Comparison of ENCODE assay signal across 8 cellular contexts in genomic region chr10:122298598-122299301, GRCh38. TPM values are rescaled to one million over a fixed set of nuclear protein-coding genes. Genes with fewer than 3 reads are reported as not detected.
A peak's percentile ranks its signal among the peaks of the same experiment; 100 is the strongest.
DNase-seq lines count a peak whose midpoint lies in the region; ATAC-seq, FAIRE-seq and TF ChIP-seq lines count a peak whose summit lies in the region.

No MANE protein-coding gene starts in this region.

- H3K27ac ChIP-seq in 22Rv1: no peak overlapping the region
- H3K27ac ChIP-seq in mesenchymal stem cell (ENCODE audit: low read length, poor library complexity, severe bottlenecking): no peak overlapping the region

- H3K18ac ChIP-seq in mesenchymal stem cell (ENCODE audit: low read depth in 1 of 2, low read length in 2 of 2): no peak overlapping the region

- H4K91ac ChIP-seq in mesenchymal stem cell (ENCODE audit: low read length): no peak overlapping the region

- H4K8ac ChIP-seq in mesenchymal stem cell (ENCODE audit: low read length): peak overlapping the region; percentile 80

- peaks cover 15% of the 10 kb centered on the region in 2 donors for H3K4me1 Mint-ChIP-seq in effector memory CD8-positive, alpha-beta T cell (ENCODE audit: low read depth in 2 of 2)

- peaks cover 2% of the 10 kb centered on the region for H3K79me1 ChIP-seq in mesenchymal stem cell (replicated peaks; ENCODE audit: low read length, poor library complexity, severe bottlenecking)

- H2BK15ac ChIP-seq in mesenchymal stem cell (ENCODE audit: low read depth, poor library complexity, severe bottlenecking): no peak overlapping the region

- no peaks in the 10 kb centered on the region for H3K9me3 ChIP-seq in mesenchymal stem cell (ENCODE audit: control insufficient read depth, low read length)

- no peak overlapping the region for H2BK120ac ChIP-seq in mesenchymal stem cell (ENCODE audit: low read depth, low read length)

- peaks cover 18% of the 10 kb centered on the region for H3K4me1 ChIP-seq in mesenchymal stem cell (ENCODE audit: control insufficient read depth, insufficient read depth, low read depth, low read length)

- H2AFZ ChIP-seq in mesenchymal stem cell (ENCODE audit: low read depth, low read length): no peak overlapping the region

- peak overlapping the region; percentile 59 for H3K4me2 ChIP-seq in mesenchymal stem cell (ENCODE audit: low read length, poor library complexity, severe bottlenecking)

- peak; percentile 78 for ATAC-seq in HG03432 (IDR thresholded peaks at IDR 0.05; ENCODE audit: unreplicated experiment)
- peak; percentile 92 for ATAC-seq in effector memory CD8-positive, alpha-beta T cell (replicated peaks)

- H3K23ac ChIP-seq in mesenchymal stem cell (ENCODE audit: low read length in 2 of 2): no peak overlapping the region

- H3K4ac ChIP-seq in mesenchymal stem cell (ENCODE audit: low read depth in 1 of 2, low read length in 2 of 2): no peak overlapping the region

- no peak overlapping the region for H2BK5ac ChIP-seq in mesenchymal stem cell (ENCODE audit: low read depth, low read length, poor library complexity, severe bottlenecking)

- no peaks in the 10 kb centered on the region for H3K36me3 ChIP-seq in mesenchymal stem cell (ENCODE audit: control insufficient read depth in 1 of 2, insufficient read depth in 2 of 2, low read depth in 1 of 2, low read length in 2 of 2)

- H3K9ac ChIP-seq in mesenchymal stem cell (ENCODE audit: low read length): peak overlapping the region; percentile 78

- no peaks in the 10 kb centered on the region for H3K9me3 Mint-ChIP-seq in effector memory CD8-positive, alpha-beta T cell

- 29% methylated on average over 14 of the region's 15 CpGs for WGBS in mesenchymal stem cell

- no peak overlapping the region for H3K14ac ChIP-seq in mesenchymal stem cell (ENCODE audit: low read length in 2 of 2)

- DNase-seq in GM12892 (ENCODE audit: insufficient read length) (peak; percentile 43), NCI-H774 (lab: John Stamatoyannopoulos, UW) (peak; percentile 33), mesenchymal stem cell (peak; percentile 80)
- peak; percentile 17 to 39 for DNase-seq in activated CD8-positive, alpha-beta memory T cell treated with anti-CD3 and anti-CD28 coated beads for 1 hour (ENCODE audit: extremely low read depth in 1 of 2, low read depth in 1 of 2)
- DNase-seq in effector memory CD8-positive, alpha-beta T cell: peak; percentile 61 to 71 (median 63)
- peak; percentile 43 for DNase-seq in stimulated activated CD8-positive, alpha-beta memory T cell treated with anti-CD3 and anti-CD28 coated beads, Interleukin-15, amount 100 ng/mL, for 1 hour (ENCODE audit: low read depth)

- TF ChIP-seq CTCF in 22Rv1 (IDR thresholded peaks at IDR 0.05): peak; percentile 89

- peak overlapping the region in 1 of 2 donors; percentile 24 for H3K27ac Mint-ChIP-seq in effector memory CD8-positive, alpha-beta T cell

- peak overlapping the region in 1 of 2 experiments; percentile 23 for H2BK12ac ChIP-seq in mesenchymal stem cell (ENCODE audit: low read length in 2 of 2)

- TF ChIP-seq POLR2A in GM12892 (IDR thresholded peaks at IDR 0.05; ENCODE audit: low read depth, low read length): no peak

- peak overlapping the region; percentile 50 for H2AK5ac ChIP-seq in mesenchymal stem cell (ENCODE audit: low read length, severe bottlenecking)

- peak overlapping the region in 1 of 2 experiments; percentile 50 for H3K4me3 ChIP-seq in mesenchymal stem cell (ENCODE audit: insufficient read depth in 1 of 2, low read depth in 1 of 2, low read length in 2 of 2)

- FAIRE-seq in GM12892 (lab: Jason Lieb, UNC): peak; percentile 94

- H3K27me3 Mint-ChIP-seq in effector memory CD8-positive, alpha-beta T cell: peaks cover 0 to 19% of the 10 kb centered on the region in 2 donors

- peak overlapping the region; percentile 44 to 60 for H3K4me3 Mint-ChIP-seq in effector memory CD8-positive, alpha-beta T cell

- peaks cover 3% of the 10 kb centered on the region for H3K36me3 Mint-ChIP-seq in effector memory CD8-positive, alpha-beta T cell (ENCODE audit: insufficient read depth)

- peaks cover 0 to 28% of the 10 kb centered on the region in 2 experiments for H3K27me3 ChIP-seq in mesenchymal stem cell (ENCODE audit: control insufficient read depth in 1 of 2, insufficient read depth in 1 of 2, low read length in 2 of 2)

RNA-seq across cellular contexts. Expression of gene BTBD16, which starts 27.7 kb away (rescaled TPM):
- 0.23 TPM for polyA plus RNA-seq in GM12892 (2012; ENCODE audit: missing spikeins)
- not detected for polyA plus RNA-seq in mesenchymal stem cell (2013, experiment 1 of 2)
- not detected for polyA plus RNA-seq in mesenchymal stem cell (2013, experiment 2 of 2)

Comparison
In these comparisons a context has a peak if more than half of its experiments do, and no peak if none do; other contexts are left out.
1. DNase-seq: peak in every context shown above with its lines; median percentile 80 in mesenchymal stem cell; 63 in effector memory CD8-positive, alpha-beta T cell; 43 in GM12892; 43 in stimulated activated CD8-positive, alpha-beta memory T cell treated with anti-CD3 and anti-CD28 coated beads, Interleukin-15, amount 100 ng/mL, for 1 hour; 33 in NCI-H774; 28 in activated CD8-positive, alpha-beta memory T cell treated with anti-CD3 and anti-CD28 coated beads for 1 hour.